ENCODE assay signal across 31 cellular contexts in the genomic region with DNA sequence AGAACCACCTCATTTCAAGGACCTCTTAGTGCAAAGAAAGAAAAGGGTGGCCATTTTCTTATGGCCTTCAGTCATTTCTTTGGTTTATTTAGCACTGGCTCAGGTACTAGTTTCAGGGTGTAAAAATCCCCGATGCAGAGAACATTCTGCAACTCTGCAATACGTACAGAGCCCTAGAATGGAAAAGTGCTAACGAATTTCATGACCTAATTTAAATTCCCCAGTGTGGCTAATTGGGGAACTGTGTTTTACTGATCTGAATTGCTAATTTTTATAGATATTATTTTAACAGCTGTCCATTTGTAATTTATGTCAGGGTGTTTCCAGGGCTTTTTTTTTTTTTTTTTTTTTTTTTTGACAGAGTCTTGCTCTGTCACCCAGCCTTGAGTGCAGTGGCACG.
DNase-seq lines count a peak whose midpoint lies in the region; ATAC-seq lines count a peak whose summit lies in the region.
"Had no signal": no experiment of that assay in that cellular context is flagged by ENCODE, and none has a peak within 500 bp of the region (broad histone marks: within the 10 kb centered on the region; RNA-seq: fewer than 3 reads in every experiment).

No MANE protein-coding gene starts in this region.

- ATAC-seq in GM19463 (IDR thresholded peaks at IDR 0.05; ENCODE audit: unreplicated experiment) (peak; percentile 80), HG02885 (IDR thresholded peaks at IDR 0.05; ENCODE audit: poor library complexity, unreplicated experiment) (peak; percentile 76), naive B cell (ENCODE audit: low read depth in 2 of 2) (peak; percentile 39 to 42)
- ATAC-seq: activated CD4-positive, alpha-beta T cell treated with anti-CD3 and anti-CD28 coated beads for 36 hours; activated CD8-positive, alpha-beta T cell treated with anti-CD3 and anti-CD28 coated beads for 36 hours; foreskin keratinocyte; heart left ventricle; stimulated activated naive CD8-positive, alpha-beta T cell treated with anti-CD3 and anti-CD28 coated beads, Interleukin-15, Interleukin-2, amounts not matched to agents 100 U/mL and 50 U/mL, for 24 hours had no signal

- H3K9me3 Mint-ChIP-seq in naive B cell = no peaks in the 10 kb centered on the region
- H3K9me3 Mint-ChIP-seq: activated CD8-positive, alpha-beta T cell treated with anti-CD3 and anti-CD28 coated beads for 36 hours; activated naive CD4-positive, alpha-beta T cell treated with anti-CD3 and anti-CD28 coated beads, Interleukin-2, amount 50 U/mL, for 24 hours; activated T-helper 1 cell treated with anti-CD3 and anti-CD28 coated beads, Interleukin-12 subunit alpha, Interleukin-12 subunit beta, Interleukin-2, Interleukin-4 antibody, amounts not matched to agents 30 ng/mL and 10 ng/mL and 1 ng/mL, durations not matched to agents 14 hours and 24 hours and 36 hours; mesothelial cell of epicardium had no signal

- H3K36me3 Mint-ChIP-seq in naive B cell = no peaks in the 10 kb centered on the region
- H3K36me3 Mint-ChIP-seq: activated naive CD4-positive, alpha-beta T cell treated with anti-CD3 and anti-CD28 coated beads, Interleukin-2, amount 50 U/mL, for 24 hours; mesothelial cell of epicardium had no signal

- DNase-seq in DMS 273 (lab: John Stamatoyannopoulos, UW; ENCODE audit: unreplicated experiment) = peak; percentile 53
- DNase-seq in DMS 273 treated with DMSO at 0.1 percent for 48 hours (lab: John Stamatoyannopoulos, UW) = no peak
- DNase-seq in naive B cell = no peak
- DNase-seq in C1 segment of cervical spinal cord (lab: John Stamatoyannopoulos, UW) = no peak
- no peak for DNase-seq in hepatic stellate cell (ENCODE audit: low spot score)
- DNase-seq in AG20443 (ENCODE audit: low spot score) = no peak
- DNase-seq: activated CD4-positive, alpha-beta T cell treated with anti-CD3 and anti-CD28 coated beads for 36 hours; activated CD8-positive, alpha-beta memory T cell treated with anti-CD3 and anti-CD28 coated beads, Interleukin-2, amount 50 U/mL, for 48 hours; activated CD8-positive, alpha-beta T cell treated with anti-CD3 and anti-CD28 coated beads for 36 hours; amygdala; brain microvascular endothelial cell; Calu3; dorsolateral prefrontal cortex; foreskin keratinocyte; GM23248; heart left ventricle; NCI-H1436; NCI-H2081 treated with DMSO at 0.1 percent for 48 hours; NCI-H345; NCI-H69; posterior cingulate gyrus; SHP77 treated with DMSO at 0.1 percent for 48 hours; small intestine; stimulated activated naive CD8-positive, alpha-beta T cell treated with anti-CD3 and anti-CD28 coated beads, Interleukin-15, Interleukin-2, amounts not matched to agents 100 U/mL and 50 U/mL, for 24 hours; T-helper 2 cell; testis had no signal

- no peak overlapping the region for H3K27ac Mint-ChIP-seq in naive B cell
- H3K27ac Mint-ChIP-seq: activated CD4-positive, alpha-beta T cell treated with anti-CD3 and anti-CD28 coated beads for 36 hours; activated CD8-positive, alpha-beta T cell treated with anti-CD3 and anti-CD28 coated beads for 36 hours; activated naive CD4-positive, alpha-beta T cell treated with anti-CD3 and anti-CD28 coated beads, Interleukin-2, amount 50 U/mL, for 24 hours; activated T-helper 1 cell treated with anti-CD3 and anti-CD28 coated beads, Interleukin-12 subunit alpha, Interleukin-12 subunit beta, Interleukin-2, Interleukin-4 antibody, amounts not matched to agents 30 ng/mL and 10 ng/mL and 1 ng/mL, durations not matched to agents 14 hours and 24 hours and 36 hours; mesothelial cell of epicardium had no signal

- H3K27me3 Mint-ChIP-seq in naive B cell = no peaks in the 10 kb centered on the region
- H3K27me3 Mint-ChIP-seq: activated CD4-positive, alpha-beta T cell treated with anti-CD3 and anti-CD28 coated beads for 36 hours; activated CD8-positive, alpha-beta T cell treated with anti-CD3 and anti-CD28 coated beads for 36 hours had no signal

- H3K4me3 Mint-ChIP-seq in naive B cell = no peak overlapping the region
- H3K4me3 Mint-ChIP-seq: activated CD4-positive, alpha-beta T cell treated with anti-CD3 and anti-CD28 coated beads for 36 hours; activated CD8-positive, alpha-beta T cell treated with anti-CD3 and anti-CD28 coated beads for 36 hours; activated naive CD4-positive, alpha-beta T cell treated with anti-CD3 and anti-CD28 coated beads, Interleukin-2, amount 50 U/mL, for 24 hours; activated T-helper 1 cell treated with anti-CD3 and anti-CD28 coated beads, Interleukin-12 subunit alpha, Interleukin-12 subunit beta, Interleukin-2, Interleukin-4 antibody, amounts not matched to agents 30 ng/mL and 10 ng/mL and 1 ng/mL, durations not matched to agents 14 hours and 24 hours and 36 hours; mesothelial cell of epicardium had no signal

- peaks cover 18 to 30% (median 26%) of the 10 kb centered on the region in 3 donors for H3K4me1 Mint-ChIP-seq in naive B cell
- H3K4me1 Mint-ChIP-seq: activated CD4-positive, alpha-beta T cell treated with anti-CD3 and anti-CD28 coated beads for 36 hours; activated naive CD4-positive, alpha-beta T cell treated with anti-CD3 and anti-CD28 coated beads, Interleukin-2, amount 50 U/mL, for 24 hours had no signal
